Comparison of ENCODE assay signal across 21 cellular contexts in genomic region chr7:1130021-1130990, GRCh38. TPM values are rescaled to one million over a fixed set of nuclear protein-coding genes. Genes with fewer than 3 reads are reported as not detected.
"Had no signal": no experiment of that assay in that cellular context is flagged by ENCODE, and none has a peak within 500 bp of the region (broad histone marks: within the 10 kb centered on the region; RNA-seq: fewer than 3 reads in every experiment).

No MANE protein-coding gene starts in this region.

- H3K4me3 ChIP-seq: coronary artery, psoas muscle, tibial nerve, vagina had no signal

- H3K27me3 Mint-ChIP-seq: activated B cell treated with CpG ODN at 0.5 μM for 24 hours; activated CD4-positive, alpha-beta memory T cell treated with anti-CD3 and anti-CD28 coated beads for 36 hours; activated naive CD8-positive, alpha-beta T cell treated with anti-CD3 and anti-CD28 coated beads, Interleukin-2, amount 50 U/mL, for 24 hours; activated T-helper 17 cell treated with anti-CD3 and anti-CD28 coated beads, Interleukin-2, amount 50 U/mL, for 72 hours; central memory CD8-positive, alpha-beta T cell had no signal

- H3K9me3 ChIP-seq: psoas muscle, tibial nerve, vagina had no signal

- DNase-seq: activated B cell treated with CpG ODN at 0.5 μM for 24 hours; activated CD4-positive, alpha-beta memory T cell treated with anti-CD3 and anti-CD28 coated beads for 36 hours; activated CD4-positive, alpha-beta T cell treated with anti-CD3 and anti-CD28 coated beads for 4 hours; activated naive CD4-positive, alpha-beta T cell treated with anti-CD3 and anti-CD28 coated beads for 36 hours; activated naive CD8-positive, alpha-beta T cell treated with anti-CD3 and anti-CD28 coated beads, Interleukin-2, amount 50 U/mL, for 24 hours; anterior cingulate cortex; brain microvascular endothelial cell; erythroblast; foreskin melanocyte; glutamatergic neuron; hippocampal formation; mammary epithelial cell; midbrain; stimulated activated naive CD8-positive, alpha-beta T cell treated with anti-CD3 and anti-CD28 coated beads, Interleukin-15, Interleukin-2, amounts not matched to agents 100 U/mL and 50 U/mL, for 24 hours had no signal

- H3K4me1 Mint-ChIP-seq: activated B cell treated with CpG ODN at 0.5 μM for 24 hours; activated naive CD8-positive, alpha-beta T cell treated with anti-CD3 and anti-CD28 coated beads, Interleukin-2, amount 50 U/mL, for 24 hours; activated T-helper 17 cell treated with anti-CD3 and anti-CD28 coated beads, Interleukin-2, amount 50 U/mL, for 72 hours; central memory CD8-positive, alpha-beta T cell had no signal

- H3K4me3 Mint-ChIP-seq: activated B cell treated with CpG ODN at 0.5 μM for 24 hours; activated CD4-positive, alpha-beta memory T cell treated with anti-CD3 and anti-CD28 coated beads for 36 hours; activated naive CD4-positive, alpha-beta T cell treated with anti-CD3 and anti-CD28 coated beads for 36 hours; activated naive CD8-positive, alpha-beta T cell treated with anti-CD3 and anti-CD28 coated beads, Interleukin-2, amount 50 U/mL, for 24 hours; activated T-helper 17 cell treated with anti-CD3 and anti-CD28 coated beads, Interleukin-2, amount 50 U/mL, for 72 hours; central memory CD8-positive, alpha-beta T cell had no signal

- ATAC-seq: activated naive CD8-positive, alpha-beta T cell treated with anti-CD3 and anti-CD28 coated beads, Interleukin-2, amount 50 U/mL, for 24 hours; activated T-helper 17 cell treated with anti-CD3 and anti-CD28 coated beads, Interleukin-2, amount 50 U/mL, for 72 hours; psoas muscle; stimulated activated naive CD8-positive, alpha-beta T cell treated with anti-CD3 and anti-CD28 coated beads, Interleukin-15, Interleukin-2, amounts not matched to agents 100 U/mL and 50 U/mL, for 24 hours had no signal

- H3K27ac Mint-ChIP-seq: activated B cell treated with CpG ODN at 0.5 μM for 24 hours; activated CD4-positive, alpha-beta memory T cell treated with anti-CD3 and anti-CD28 coated beads for 36 hours; activated naive CD4-positive, alpha-beta T cell treated with anti-CD3 and anti-CD28 coated beads for 36 hours; activated naive CD8-positive, alpha-beta T cell treated with anti-CD3 and anti-CD28 coated beads, Interleukin-2, amount 50 U/mL, for 24 hours; activated T-helper 17 cell treated with anti-CD3 and anti-CD28 coated beads, Interleukin-2, amount 50 U/mL, for 72 hours had no signal

- H3K9me3 Mint-ChIP-seq: activated B cell treated with CpG ODN at 0.5 μM for 24 hours; activated naive CD8-positive, alpha-beta T cell treated with anti-CD3 and anti-CD28 coated beads, Interleukin-2, amount 50 U/mL, for 24 hours; activated T-helper 17 cell treated with anti-CD3 and anti-CD28 coated beads, Interleukin-2, amount 50 U/mL, for 72 hours had no signal

- H3K27ac ChIP-seq: brain microvascular endothelial cell, coronary artery, psoas muscle, tibial nerve, vagina had no signal

- H3K27me3 ChIP-seq: brain microvascular endothelial cell, tibial nerve, vagina had no signal

- H3K4me1 ChIP-seq: psoas muscle had no signal

RNA-seq across cellular contexts. Expression of gene GPER1, which starts 42.4 kb away (rescaled TPM):
- total RNA-seq: activated naive CD4-positive, alpha-beta T cell treated with anti-CD3 and anti-CD28 coated beads for 36 hours had no signal
- polyA plus RNA-seq: neural cell had no signal
